In the genomic region with DNA sequence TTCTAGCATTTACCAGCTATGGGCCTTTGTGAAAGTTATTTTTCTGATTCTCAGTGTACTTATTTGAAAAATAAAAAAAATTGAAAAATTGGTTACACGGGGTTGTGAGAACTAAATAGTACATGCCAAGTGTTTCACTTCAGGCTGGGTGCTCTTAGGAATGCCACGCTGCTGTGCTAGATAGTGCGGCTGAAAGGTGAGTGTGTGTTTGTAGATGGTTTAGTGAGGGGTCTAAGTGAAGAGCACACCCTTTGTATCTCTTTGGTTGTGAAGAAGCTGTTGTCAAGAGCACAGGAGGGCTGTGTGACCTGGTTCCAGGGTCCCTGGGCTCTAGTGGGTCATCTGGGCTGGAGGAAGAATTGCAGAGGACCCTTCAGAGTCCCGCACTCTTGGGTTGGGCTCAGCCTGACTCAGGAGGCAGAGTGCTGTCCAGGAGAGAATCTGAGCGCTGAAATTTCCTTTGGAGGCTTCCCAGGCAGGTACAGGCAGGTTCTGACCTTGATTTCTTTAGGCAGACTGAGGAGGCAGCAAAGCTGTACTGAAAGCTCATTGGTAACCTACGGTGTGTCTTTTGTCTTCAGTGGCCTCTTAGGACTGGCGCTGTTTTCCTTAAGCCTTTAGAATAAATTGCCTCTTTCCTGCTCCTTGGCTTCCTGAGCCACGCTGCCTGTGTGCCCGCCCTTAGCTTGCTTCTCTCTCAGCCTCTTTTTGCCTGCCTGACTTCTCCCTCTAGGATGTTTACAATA, we compare ENCODE assay signal across 9 cellular contexts. TPM values are rescaled to one million over a fixed set of nuclear protein-coding genes. Genes with fewer than 3 reads are reported as not detected.
DNase-seq lines count a peak whose midpoint lies in the region; ATAC-seq and TF ChIP-seq lines count a peak whose summit lies in the region.
"Had no signal": no experiment of that assay in that cellular context is flagged by ENCODE, and none has a peak within 500 bp of the region (broad histone marks: within the 10 kb centered on the region; RNA-seq: fewer than 3 reads in every experiment).

No MANE protein-coding gene starts in this region.

- no peaks in the 10 kb centered on the region for H3K9me3 Mint-ChIP-seq in IgD-negative memory B cell

- peaks cover 65 to 76% (median 69%) of the 10 kb centered on the region in 3 donors for H3K4me1 Mint-ChIP-seq in IgD-negative memory B cell

- H3K27ac ChIP-seq in ascending aorta (peak overlapping the region; percentile 66 to 69), stomach (peak overlapping the region; percentile 32 to 70 (median 63))

- no peak for TF ChIP-seq POLR2A in stomach (IDR thresholded peaks at IDR 0.05)

- H3K9me3 ChIP-seq in ascending aorta (no peaks in the 10 kb centered on the region), stomach (no peaks in the 10 kb centered on the region)

- peak overlapping the region in 1 of 4 donors; percentile 82 for H3K4me3 Mint-ChIP-seq in IgD-negative memory B cell

- no peaks in the 10 kb centered on the region for H3K27me3 ChIP-seq in ascending aorta
- H3K27me3 ChIP-seq in stomach = no peaks in the 10 kb centered on the region

- TF ChIP-seq EP300 in stomach (IDR thresholded peaks at IDR 0.05) = no peak

- peak overlapping the region; percentile 14 to 81 (median 64) for H3K27ac Mint-ChIP-seq in IgD-negative memory B cell

- WGBS in stomach, 5 donors = 30 to 50% (median 47%) methylated on average over 9 of the region's 9 CpGs

- H3K36me3 Mint-ChIP-seq in IgD-negative memory B cell = peaks cover 4% of the 10 kb centered on the region

- no peak for ATAC-seq in GM19395 (IDR thresholded peaks at IDR 0.05; ENCODE audit: unreplicated experiment)
- ATAC-seq in HG03354 (IDR thresholded peaks at IDR 0.05; ENCODE audit: poor library complexity, severe bottlenecking, unreplicated experiment) = no peak
- no peak for ATAC-seq in GM18858 (IDR thresholded peaks at IDR 0.05; ENCODE audit: unreplicated experiment)

- no peak for TF ChIP-seq CTCF in ascending aorta (IDR thresholded peaks at IDR 0.05)
- no peak for TF ChIP-seq CTCF in stomach (IDR thresholded peaks at IDR 0.05)

- H3K4me1 ChIP-seq in ascending aorta (peaks cover 5 to 51% of the 10 kb centered on the region in 2 donors), stomach (peaks cover 41 to 91% (median 66%) of the 10 kb centered on the region in 4 donors)

- intact Hi-C loops in ascending aorta (cut with DNase I) (no loop called here), stomach (cut with DNase I; ENCODE audit: low total_unique reads) (no loop called here)

- no peaks in the 10 kb centered on the region for H3K36me3 ChIP-seq in ascending aorta
- H3K36me3 ChIP-seq in stomach = no peaks in the 10 kb centered on the region

- DNase-seq in ascending aorta (ENCODE audit: low spot score in 2 of 2) (no peak), iPS-NIHi7 (ENCODE audit: extremely low spot score) (peak; percentile 57), stomach (no peak), NCI-H146 (lab: John Stamatoyannopoulos, UW) (no peak)
- DNase-seq: T1000 had no signal

- H3K4me3 ChIP-seq in ascending aorta = peak overlapping the region in 1 of 2 donors; percentile 25
- H3K4me3 ChIP-seq in stomach = no peak overlapping the region

- H3K27me3 Mint-ChIP-seq in IgD-negative memory B cell = no peaks in the 10 kb centered on the region

RNA-seq across cellular contexts. Expression of gene MAP4K4, which starts 44.4 kb away (rescaled TPM):
- polyA plus RNA-seq in IgD-negative memory B cell (9.3 TPM), stomach (10 to 100 TPM in 2 of 3 donors, 1 to 10 TPM in 1; 9.6 to 41.8 (median 18.6) TPM)
- total RNA-seq in ascending aorta (48.0 TPM), stomach (10 to 100 TPM; 15.6 to 71.6 (median 29.0) TPM)
